10 cellular contexts compared by ENCODE assay signal in genomic region chr1:84632975-84633427, GRCh38. TPM values are rescaled to one million over a fixed set of nuclear protein-coding genes. Genes with fewer than 3 reads are reported as not detected.
DNase-seq lines count a peak whose midpoint lies in the region; ATAC-seq and TF ChIP-seq lines count a peak whose summit lies in the region.
"Had no signal": no experiment of that assay in that cellular context is flagged by ENCODE, and none has a peak within 500 bp of the region (broad histone marks: within the 10 kb centered on the region; RNA-seq: fewer than 3 reads in every experiment).

No MANE protein-coding gene starts in this region.

- DNase-seq in LNCaP clone FGC (ENCODE audit: low read depth) (peak; percentile 3), epithelial cell of esophagus (ENCODE audit: low read depth) (peak; percentile 68), skeletal muscle cell (ENCODE audit: low read depth) (peak; percentile 52), anterior cingulate cortex (lab: John Stamatoyannopoulos, UW) (no peak), ascending aorta (ENCODE audit: low spot score in 2 of 2) (no peak)
- DNase-seq: activated naive CD4-positive, alpha-beta T cell treated with anti-CD3 and anti-CD28 coated beads, Interleukin-2, amount 10 ng/mL, durations not matched to agents 7 days and 5 days; NCI-H2171 treated with DMSO at 0.1 percent for 48 hours; stomach had no signal

- no peak for TF ChIP-seq CTCF in LNCaP clone FGC (IDR thresholded peaks at IDR 0.05; ENCODE audit: control insufficient read depth, extremely low read depth, insufficient read depth)
- no peak for TF ChIP-seq CTCF in epithelial cell of esophagus (IDR thresholded peaks at IDR 0.05; ENCODE audit: insufficient read depth, low read depth, low read length, missing control alignments)
- TF ChIP-seq CTCF in ascending aorta (IDR thresholded peaks at IDR 0.05) = no peak

- no peaks in the 10 kb centered on the region for H3K4me1 ChIP-seq in ascending aorta
- H3K4me1 ChIP-seq: stomach had no signal

- H3K27ac ChIP-seq in ascending aorta = no peak overlapping the region
- H3K27ac ChIP-seq: stomach had no signal

- intact Hi-C loops in ascending aorta (cut with DNase I) = no loop called here

- no peak overlapping the region for H3K4me3 ChIP-seq in LNCaP clone FGC (ENCODE audit: low read depth, low read length)
- no peak overlapping the region for H3K4me3 ChIP-seq in epithelial cell of esophagus (ENCODE audit: low read length)
- no peak overlapping the region for H3K4me3 ChIP-seq in skeletal muscle cell (ENCODE audit: low read depth, low read length)
- H3K4me3 ChIP-seq in ascending aorta = no peak overlapping the region
- H3K4me3 ChIP-seq: stomach had no signal

- no peaks in the 10 kb centered on the region for H3K9me3 ChIP-seq in ascending aorta
- H3K9me3 ChIP-seq: stomach had no signal

- ATAC-seq in GM21717 (IDR thresholded peaks at IDR 0.05; ENCODE audit: unreplicated experiment) = peak; percentile 74
- ATAC-seq in GM21786 (IDR thresholded peaks at IDR 0.05; ENCODE audit: unreplicated experiment) = no peak

- H3K36me3 ChIP-seq in ascending aorta = no peaks in the 10 kb centered on the region
- H3K36me3 ChIP-seq: stomach had no signal

- H3K27me3 ChIP-seq in ascending aorta = no peaks in the 10 kb centered on the region
- H3K27me3 ChIP-seq: stomach had no signal

RNA-seq across cellular contexts. Expression of gene SSX2IP, which starts 57.3 kb away (rescaled TPM):
- 2.3 TPM for total RNA-seq in ascending aorta

RNA-seq across cellular contexts. Expression of gene CTBS, which starts 58.8 kb away (rescaled TPM):
- 14.5 TPM for total RNA-seq in ascending aorta

Comparison
In these comparisons a context has a peak if more than half of its experiments do, and no peak if none do; other contexts are left out.
1. DNase-seq: peak in LNCaP clone FGC (single experiment), epithelial cell of esophagus (single experiment) and skeletal muscle cell (single experiment); none in anterior cingulate cortex (0 of 58) and ascending aorta (0 of 2).